ENCODE assay signal across 1 cellular context in genomic region chr17:32285286-32285685, GRCh38.
TF ChIP-seq lines count a peak whose summit lies in the region.

No MANE protein-coding gene starts in this region.

TF ChIP-seq in H1, 55 proteins besides CTCF, POLR2A, EP300 and RAD21:
- TF ChIP-seq ATF2 (IDR thresholded peaks at IDR 0.05; ENCODE audit: low read length) (no peak), CHD1 (IDR thresholded peaks at IDR 0.05; ENCODE audit: low read depth, low read length) (no peak), TAF7 (optimal IDR thresholded peaks at IDR 0.05; ENCODE audit: borderline replicate concordance, low read depth, low read length) (no peak), CEBPB (IDR thresholded peaks at IDR 0.05; ENCODE audit: low read depth, low read length) (no peak), BCL11A (IDR thresholded peaks at IDR 0.05; ENCODE audit: low read depth in 2 of 2, low read length in 2 of 2) (no peak), PHF8 (conservative IDR thresholded peaks at IDR 0.05; ENCODE audit: low read depth, low read length) (no peak), RXRA (IDR thresholded peaks at IDR 0.05; ENCODE audit: insufficient read depth, low read depth, low read length) (no peak), SAP30 (IDR thresholded peaks at IDR 0.05; ENCODE audit: insufficient read depth, insufficient replicate concordance, low read length) (no peak), FOSL1 (IDR thresholded peaks at IDR 0.05; ENCODE audit: insufficient read depth, low read depth, low read length) (no peak), KDM1A (IDR thresholded peaks at IDR 0.05; ENCODE audit: borderline replicate concordance, low read length) (no peak), CHD7 (IDR thresholded peaks at IDR 0.05; ENCODE audit: insufficient replicate concordance, low read length) (no peak), ATF3 (IDR thresholded peaks at IDR 0.05; ENCODE audit: insufficient read depth, low read depth, low read length) (no peak), CTBP2 (IDR thresholded peaks at IDR 0.05; ENCODE audit: borderline replicate concordance, insufficient read depth, insufficient read length, low read length) (no peak), CREB1 (IDR thresholded peaks at IDR 0.05) (no peak), TBP (IDR thresholded peaks at IDR 0.05; ENCODE audit: low read depth, low read length) (no peak), BRCA1 (IDR thresholded peaks at IDR 0.05; ENCODE audit: low read depth, low read length) (no peak), NANOG (IDR thresholded peaks at IDR 0.05; ENCODE audit: insufficient read depth, low read depth, low read length, poor library complexity, severe bottlenecking) (no peak)
